In genomic region chr20:43458422-43458924, GRCh38 we compare ENCODE assay signal across 8 cellular contexts. TPM values are rescaled to one million over a fixed set of nuclear protein-coding genes. Genes with fewer than 3 reads are reported as not detected.
A peak's percentile ranks its signal among the peaks of the same experiment; 100 is the strongest.
DNase-seq lines count a peak whose midpoint lies in the region; ATAC-seq, FAIRE-seq and TF ChIP-seq lines count a peak whose summit lies in the region.

No MANE protein-coding gene starts in this region.

- intact Hi-C loops in Panc1 (cut with micrococcal nuclease; ENCODE audit: unreplicated experiment) (no loop called here), pancreas (cut with DNase I) (no loop called here)

- H3K36me3 ChIP-seq in Panc1 (ENCODE audit: control insufficient read depth, insufficient read depth, low read length) = peaks cover 49% of the 10 kb centered on the region
- peaks cover 0 to 46% (median 27%) of the 10 kb centered on the region in 3 donors for H3K36me3 ChIP-seq in pancreas

- ATAC-seq in Panc1 (no peak), pancreas (no peak), HG03135 (IDR thresholded peaks at IDR 0.05; ENCODE audit: unreplicated experiment) (no peak)

- 1% methylated on average over 35 to 41 of the region's 41 CpGs for WGBS in pancreas, 2 donors

- H3K4me3 ChIP-seq in Panc1 (ENCODE audit: low read depth in 2 of 2, low read length in 2 of 2) (peak overlapping the region; percentile 82 to 87), pancreas (peak overlapping the region; percentile 73 to 93 (median 80))

- no peak for TF ChIP-seq POLR2A in erythroblast (IDR thresholded peaks at IDR 0.05; ENCODE audit: low read length)

- BruUV-seq in Panc1 (replicated peaks; lab: Mats Ljungman, UMichigan) = no TSS peak

- FAIRE-seq in pancreas (lab: Jason Lieb, UNC) = no peak

- CTCF ChIA-PET in Panc1 (lab: Charles Lee) = interaction anchor here (0.7 kb wide), 2 partner anchors 14 to 36 kb away, joined by 3 to 6 read pairs; no protein-coding TSS in a partner anchor

- POLR2A ChIA-PET in Panc1 (lab: Charles Lee) = interaction anchor here (0.6 to 0.7 kb wide), 3 partner anchors 215 to 482 kb away, joined by 3 to 9 read pairs (median 8); no protein-coding TSS in a partner anchor

- H3K27ac ChIP-seq in Panc1 (ENCODE audit: low read length) (peak overlapping the region; percentile 95; the same call in 1 of the 2 replicates), pancreas (peak overlapping the region; percentile 99 to 100 (median 100))

- H3K27me3 ChIP-seq in Panc1 (ENCODE audit: control insufficient read depth, insufficient read depth, low read length) (no peaks in the 10 kb centered on the region), pancreas (no peaks in the 10 kb centered on the region)

- peak; percentile 4 to 9 for DNase-seq in stimulated activated CD4-positive, alpha-beta T cell treated with anti-CD3 and anti-CD28 coated beads, Interleukin-15, amount 100 ng/mL, for 48 hours (ENCODE audit: low read depth in 2 of 2)
- no peak for DNase-seq in stimulated activated CD4-positive, alpha-beta T cell treated with anti-CD3 and anti-CD28 coated beads, Interleukin-4, amount 100 ng/mL, for 1 hour
- DNase-seq in Panc1 (ENCODE audit: low read depth, low spot score) = no peak
- peak; percentile 75 to 79 for DNase-seq in erythroblast (lab: John Stamatoyannopoulos, UW)
- DNase-seq in pancreas = no peak
- DNase-seq in NCI-H2029 treated with DMSO at 0.1 percent for 48 hours (lab: John Stamatoyannopoulos, UW) = no peak
- DNase-seq in GDM1 (lab: John Stamatoyannopoulos, UW) = no peak

- H3K9me3 ChIP-seq in Panc1 (ENCODE audit: control insufficient read depth, insufficient read depth, low read depth, low read length) (no peaks in the 10 kb centered on the region), pancreas (no peaks in the 10 kb centered on the region)

- peaks cover 13% of the 10 kb centered on the region; the same call in 1 of the 2 replicates for H3K4me1 ChIP-seq in Panc1 (ENCODE audit: control insufficient read depth, insufficient read depth, low read length)
- peaks cover 0 to 33% (median 9%) of the 10 kb centered on the region in 3 donors for H3K4me1 ChIP-seq in pancreas

- in situ Hi-C loops in Panc1 (cut with HindIII; ENCODE audit: low pct_unique_long_range_greater_than_20kb, low sequenced_read_pairs) = no loop called here

- no peak for TF ChIP-seq CTCF in Panc1 (IDR thresholded peaks at IDR 0.05)
- TF ChIP-seq CTCF in pancreas (IDR thresholded peaks at IDR 0.05) = no peak

RNA-seq across cellular contexts. Expression of gene SRSF6, which starts 0.8 kb away (rescaled TPM):
- total RNA-seq in Panc1 (2021; ENCODE audit: unreplicated experiment) (159 TPM), pancreas (100 to 1,000 TPM in 1 of 6 donors, 10 to 100 TPM in 5; 53.9 to 113 (median 73.7) TPM)
- 140 TPM for polyA plus RNA-seq in Panc1 (2012; ENCODE audit: insufficient read length)
- 100 to 1,000 TPM; 110 to 111 TPM for polyA plus RNA-seq in pancreas

RNA-seq across cellular contexts. Expression of gene L3MBTL1, which starts 49.0 kb away (rescaled TPM):
- 24.9 TPM for total RNA-seq in Panc1 (2021; ENCODE audit: unreplicated experiment)
- 13.4 TPM for polyA plus RNA-seq in Panc1 (2012; ENCODE audit: insufficient read length)
- 10 to 100 TPM in 1 of 6 donors, 1 to 10 TPM in 5; 3.4 to 10.7 (median 5.0) TPM for total RNA-seq in pancreas
- polyA plus RNA-seq in pancreas = 1 to 10 TPM; 8.4 to 8.7 TPM

Comparison
In these comparisons a context has a peak if more than half of its experiments do, and no peak if none do; other contexts are left out.
1. DNase-seq: peak in stimulated activated CD4-positive, alpha-beta T cell treated with anti-CD3 and anti-CD28 coated beads, Interleukin-15, amount 100 ng/mL, for 48 hours (2 of 2) and erythroblast (2 of 2); none in stimulated activated CD4-positive, alpha-beta T cell treated with anti-CD3 and anti-CD28 coated beads, Interleukin-4, amount 100 ng/mL, for 1 hour (single experiment), Panc1 (single experiment), pancreas (0 of 6), NCI-H2029 treated with DMSO at 0.1 percent for 48 hours (single experiment) and GDM1 (single experiment).